14 cellular contexts compared by ENCODE assay signal in the genomic region with DNA sequence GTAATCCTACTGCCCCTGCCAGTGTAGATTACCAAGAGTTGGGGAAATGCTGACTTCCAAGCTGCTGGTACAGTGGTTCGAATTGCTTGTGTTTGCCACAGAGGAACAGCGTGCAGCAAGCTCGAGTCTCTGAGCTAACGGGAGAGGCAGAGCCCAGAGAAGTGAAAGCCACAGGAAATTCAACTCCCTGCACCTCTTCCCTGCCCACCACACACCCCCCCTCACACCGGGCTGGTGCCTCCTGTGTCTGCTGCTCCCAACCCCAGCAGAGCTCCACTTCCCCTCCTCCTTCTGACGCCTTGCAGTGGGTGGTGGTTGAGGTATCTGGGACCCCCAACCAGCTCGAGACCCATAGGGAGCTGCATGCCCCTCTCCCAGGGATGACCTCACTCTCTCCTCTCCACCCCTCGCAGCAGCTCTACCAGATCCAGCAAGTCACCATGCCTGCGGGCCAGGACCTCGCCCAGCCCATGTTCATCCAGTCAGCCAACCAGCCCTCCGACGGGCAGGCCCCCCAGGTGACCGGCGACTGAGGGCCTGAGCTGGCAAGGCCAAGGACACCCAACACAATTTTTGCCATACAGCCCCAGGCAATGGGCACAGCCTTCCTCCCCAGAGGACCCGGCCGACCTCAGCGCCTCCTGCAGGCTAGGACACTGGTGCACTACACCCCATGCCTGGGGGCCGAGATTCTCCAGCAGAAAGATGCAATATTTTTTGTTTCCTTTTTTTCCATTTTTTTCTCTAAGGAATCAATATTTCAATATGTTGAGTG. TPM values are rescaled to one million over a fixed set of nuclear protein-coding genes. Genes with fewer than 3 reads are reported as not detected.
DNase-seq lines count a peak whose midpoint lies in the region; ATAC-seq and TF ChIP-seq lines count a peak whose summit lies in the region.
"Had no signal": no experiment of that assay in that cellular context is flagged by ENCODE, and none has a peak within 500 bp of the region (broad histone marks: within the 10 kb centered on the region; RNA-seq: fewer than 3 reads in every experiment).

No MANE protein-coding gene starts in this region.

- H3F3A ChIP-seq in PC-3 (ENCODE audit: low read length, unreplicated experiment) = no peaks in the 10 kb centered on the region

- POLR2A ChIA-PET in PC-3 (lab: Charles Lee; ENCODE audit: unreplicated experiment) = no interaction called here

- H3K4me3 ChIP-seq in cardiac muscle cell = no peak overlapping the region
- no peak overlapping the region for H3K4me3 ChIP-seq in PC-3 (ENCODE audit: low read length)
- H3K4me3 ChIP-seq in choroid plexus epithelial cell (ENCODE audit: low read depth, low read length) = no peak overlapping the region
- H3K4me3 ChIP-seq in skeletal muscle tissue (ENCODE audit: low read length in 3 of 3) = no peak overlapping the region
- H3K4me3 ChIP-seq: stomach had no signal

- no TSS peak for BruUV-seq in PC-3 (replicated peaks; lab: Mats Ljungman, UMichigan)

- TF ChIP-seq CTCF in cardiac muscle cell (IDR thresholded peaks at IDR 0.05; ENCODE audit: low read depth, low read length) (no peak), PC-3 (conservative IDR thresholded peaks at IDR 0.05; ENCODE audit: low read depth, low read length) (peak; percentile 28; the same call in 1 of the 2 replicates), choroid plexus epithelial cell (conservative IDR thresholded peaks at IDR 0.05; ENCODE audit: low read depth, low read length) (peak; percentile 12)

- H3K27ac ChIP-seq in cardiac muscle cell (peak overlapping the region; percentile 9), PC-3 (ENCODE audit: low read length) (no peak overlapping the region), skeletal muscle tissue (ENCODE audit: low read depth, low read length) (peak overlapping the region; percentile 69)
- H3K27ac ChIP-seq: stomach had no signal

- H2AFZ ChIP-seq in PC-3 (ENCODE audit: low read length) = no peak overlapping the region

- no peaks in the 10 kb centered on the region for H3K79me2 ChIP-seq in PC-3 (ENCODE audit: low read length)

- CTCF ChIA-PET in PC-3 (lab: Charles Lee) = no interaction called here

- H3K27me3 ChIP-seq in cardiac muscle cell (no peaks in the 10 kb centered on the region), PC-3 (ENCODE audit: low read length) (no peaks in the 10 kb centered on the region), skeletal muscle tissue (ENCODE audit: control insufficient read depth in 3 of 3, insufficient read depth in 3 of 3, low read length in 3 of 3) (no peaks in the 10 kb centered on the region)
- H3K27me3 ChIP-seq: stomach had no signal

- ATAC-seq in Right ventricle myocardium inferior = no peak
- ATAC-seq in PC-3 = no peak
- no peak for ATAC-seq in HG02588 (IDR thresholded peaks at IDR 0.05; ENCODE audit: unreplicated experiment)
- ATAC-seq in HG03196 (IDR thresholded peaks at IDR 0.05; ENCODE audit: unreplicated experiment) = no peak

- H3K4me2 ChIP-seq in PC-3 (ENCODE audit: low read length) = no peak overlapping the region

- DNase-seq in cardiac muscle cell (ENCODE audit: low read depth in 1 of 2, low spot score in 1 of 2) (no peak), Right ventricle myocardium inferior (ENCODE audit: missing footprints) (no peak), PC-3 (no peak), choroid plexus epithelial cell (ENCODE audit: low read depth) (no peak), SHP77 (lab: John Stamatoyannopoulos, UW) (no peak)
- DNase-seq: activated CD8-positive, alpha-beta memory T cell treated with anti-CD3 and anti-CD28 coated beads for 24 hours; amniotic stem cell; DMS79; kidney; NCI-H226; stomach had no signal

- H3K4me1 ChIP-seq in cardiac muscle cell (ENCODE audit: low read depth) = no peaks in the 10 kb centered on the region
- no peaks in the 10 kb centered on the region for H3K4me1 ChIP-seq in PC-3 (ENCODE audit: insufficient read depth, low read length)
- peaks cover 44 to 66% (median 52%) of the 10 kb centered on the region in 3 donors for H3K4me1 ChIP-seq in skeletal muscle tissue (ENCODE audit: control insufficient read depth in 3 of 3, insufficient read depth in 3 of 3, low read length in 3 of 3)

- no peaks in the 10 kb centered on the region for H3K9me2 ChIP-seq in PC-3 (replicated peaks; ENCODE audit: low read length)

- intact Hi-C loops in Right ventricle myocardium inferior (cut with DNase I) = loop anchor here (5.0 kb wide), 1 partner anchor 182 kb away; no protein-coding TSS in a partner anchor
- intact Hi-C loops in PC-3 (cut with micrococcal nuclease) = loop anchor here (5.0 kb wide), 3 partner anchors 78 to 182 kb away; partner anchors contain the start of gene NFYC

- H3K9ac ChIP-seq in PC-3 (ENCODE audit: low read length) = no peak overlapping the region
- peak overlapping the region; percentile 4 to 25 (median 24) for H3K9ac ChIP-seq in skeletal muscle tissue (ENCODE audit: low read depth in 1 of 3, low read length in 3 of 3)

- H3K9me3 ChIP-seq in cardiac muscle cell (ENCODE audit: low read depth) = no peaks in the 10 kb centered on the region
- no peaks in the 10 kb centered on the region for H3K9me3 ChIP-seq in PC-3 (ENCODE audit: low read length)
- H3K9me3 ChIP-seq in skeletal muscle tissue (ENCODE audit: control insufficient read depth in 3 of 3, low read length in 3 of 3) = no peaks in the 10 kb centered on the region
- H3K9me3 ChIP-seq: stomach had no signal

- H4K20me1 ChIP-seq in PC-3 (ENCODE audit: low read length) = no peaks in the 10 kb centered on the region

- H3K36me3 ChIP-seq in cardiac muscle cell (peaks cover 53% of the 10 kb centered on the region), PC-3 (ENCODE audit: low read depth, low read length) (peaks cover 27% of the 10 kb centered on the region; the same call in 1 of the 2 replicates), skeletal muscle tissue (ENCODE audit: control insufficient read depth in 3 of 3, insufficient read depth in 3 of 3, low read length in 3 of 3) (peaks cover 32 to 50% (median 35%) of the 10 kb centered on the region in 3 donors)

RNA-seq across cellular contexts. Expression of gene KCNQ4, which starts 13.1 kb away (rescaled TPM):
- total RNA-seq in cardiac muscle cell (1.3 and 3.7 TPM in 2 replicates), Right ventricle myocardium inferior (2.8 TPM), PC-3 (2014; rRNA removed) (1.1 and 2.5 TPM in 2 replicates), skeletal muscle tissue (4.2 TPM)
- polyA plus RNA-seq in cardiac muscle cell = 0.13 and 1.0 TPM in 2 replicates
